18 cellular contexts compared by ENCODE assay signal in the genomic region with DNA sequence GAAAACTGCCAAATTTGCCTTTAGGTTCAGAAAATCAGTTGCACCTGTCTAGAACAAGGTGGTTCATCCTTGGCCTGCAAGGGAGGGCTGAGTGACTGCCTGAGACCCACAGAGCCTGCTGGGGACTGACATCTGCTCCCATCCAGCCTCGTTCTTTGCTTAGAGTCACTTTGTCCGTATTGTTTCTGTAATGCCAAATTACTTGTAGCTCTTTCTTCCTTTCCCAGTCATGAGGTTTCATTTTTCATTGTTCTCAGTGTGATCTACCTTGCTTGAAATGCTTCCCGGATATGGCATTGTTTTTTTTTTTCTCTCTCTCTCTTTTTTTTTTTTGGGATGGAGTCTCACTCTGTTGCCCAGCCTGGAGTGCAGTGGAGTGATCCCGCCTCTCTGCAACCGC. TPM values are rescaled to one million over a fixed set of nuclear protein-coding genes. Genes with fewer than 3 reads are reported as not detected.
DNase-seq lines count a peak whose midpoint lies in the region; ATAC-seq, FAIRE-seq and TF ChIP-seq lines count a peak whose summit lies in the region.
"Had no signal": no experiment of that assay in that cellular context is flagged by ENCODE, and none has a peak within 500 bp of the region (broad histone marks: within the 10 kb centered on the region; RNA-seq: fewer than 3 reads in every experiment).

No MANE protein-coding gene starts in this region.

- no peak overlapping the region for H3K9ac ChIP-seq in keratinocyte (ENCODE audit: control insufficient read depth, extremely low read depth, insufficient read depth, low read length)

- peak; percentile 36 for FAIRE-seq in keratinocyte (lab: Jason Lieb, UNC)
- FAIRE-seq: colon had no signal

- no peaks in the 10 kb centered on the region for H3K27me3 ChIP-seq in heart right ventricle
- H3K27me3 ChIP-seq in keratinocyte (ENCODE audit: control insufficient read depth, extremely low read depth, insufficient read depth, low read length): no peaks in the 10 kb centered on the region
- no peaks in the 10 kb centered on the region for H3K27me3 ChIP-seq in psoas muscle (ENCODE audit: insufficient read depth in 3 of 3, low read length in 2 of 3)
- no peaks in the 10 kb centered on the region for H3K27me3 ChIP-seq in aorta (ENCODE audit: control insufficient read depth in 1 of 2, insufficient read depth in 2 of 2, low read length in 1 of 2)

- no peaks in the 10 kb centered on the region for H3K36me3 ChIP-seq in heart right ventricle
- H3K36me3 ChIP-seq in keratinocyte (ENCODE audit: control insufficient read depth in 2 of 2, extremely low read depth in 1 of 2, insufficient read depth in 2 of 2, low read length in 2 of 2): peaks cover 0 to 2% of the 10 kb centered on the region in 2 experiments
- no peaks in the 10 kb centered on the region for H3K36me3 ChIP-seq in psoas muscle (ENCODE audit: insufficient read depth in 1 of 2, low read depth in 1 of 2)
- no peaks in the 10 kb centered on the region for H3K36me3 ChIP-seq in aorta (ENCODE audit: control insufficient read depth in 1 of 2, insufficient read depth in 2 of 2, low read length in 1 of 2)

- TF ChIP-seq CTCF in heart right ventricle (IDR thresholded peaks at IDR 0.05): no peak
- no peak for TF ChIP-seq CTCF in keratinocyte (optimal IDR thresholded peaks at IDR 0.05 in 1 of 3, IDR thresholded peaks at IDR 0.05 in 1 of 3, conservative IDR thresholded peaks at IDR 0.05 in 1 of 3; ENCODE audit: extremely low read depth in 1 of 3, insufficient read depth in 2 of 3, low read length in 3 of 3)
- TF ChIP-seq CTCF in psoas muscle (IDR thresholded peaks at IDR 0.05): no peak

- peak overlapping the region in 1 of 10 donors; percentile 33 for H3K4me3 ChIP-seq in heart right ventricle
- H3K4me3 ChIP-seq in keratinocyte (ENCODE audit: control insufficient read depth in 2 of 3, extremely low read depth in 1 of 3, insufficient read depth in 2 of 3, low read depth in 1 of 3, low read length in 3 of 3): no peak overlapping the region
- no peak overlapping the region for H3K4me3 ChIP-seq in psoas muscle
- no peak overlapping the region for H3K4me3 ChIP-seq in aorta (ENCODE audit: low read length in 2 of 2)

- no peaks in the 10 kb centered on the region for H3K9me1 ChIP-seq in keratinocyte (ENCODE audit: control insufficient read depth, extremely low read depth, insufficient read depth, low read length)

- H3K4me1 ChIP-seq in heart right ventricle (peaks cover 18 to 77% (median 70%) of the 10 kb centered on the region in 9 donors), keratinocyte (ENCODE audit: control insufficient read depth, extremely low read depth, insufficient read depth, low read length) (peaks cover 31% of the 10 kb centered on the region), psoas muscle (peaks cover 7% of the 10 kb centered on the region), aorta (ENCODE audit: control insufficient read depth in 1 of 2, insufficient read depth in 2 of 2, low read length in 2 of 2) (peaks cover 0 to 5% of the 10 kb centered on the region in 2 donors)

- H3K9me3 ChIP-seq in heart right ventricle (peaks cover 0 to 9% (median 0%) of the 10 kb centered on the region in 11 donors), keratinocyte (ENCODE audit: control insufficient read depth, low read depth, low read length) (no peaks in the 10 kb centered on the region), psoas muscle (no peaks in the 10 kb centered on the region), aorta (ENCODE audit: control insufficient read depth, low read length) (no peaks in the 10 kb centered on the region)

- no peak overlapping the region for H2AFZ ChIP-seq in keratinocyte (ENCODE audit: control insufficient read depth, low read length)

- H3K27ac ChIP-seq in heart right ventricle (peak overlapping the region in 9 of 10 donors; percentile 62 to 90 (median 78)), keratinocyte (ENCODE audit: control insufficient read depth, insufficient read depth, low read length) (no peak overlapping the region), psoas muscle (peak overlapping the region; percentile 56), aorta (ENCODE audit: low read depth in 1 of 2, low read length in 2 of 2) (peak overlapping the region; percentile 76 to 96)

- H4K20me1 ChIP-seq in keratinocyte (ENCODE audit: control insufficient read depth, extremely low read depth, insufficient read depth, low read length): no peaks in the 10 kb centered on the region

- no peak overlapping the region for H3K4me2 ChIP-seq in keratinocyte (ENCODE audit: control insufficient read depth, extremely low read depth, insufficient read depth, low read depth, low read length)

- intact Hi-C loops in heart right ventricle (cut with DNase I): no loop called here
- intact Hi-C loops in Right ventricle myocardium superior (cut with DNase I): no loop called here
- intact Hi-C loops in psoas muscle (cut with DNase I): no loop called here
- intact Hi-C loops in aorta (cut with DNase I): no loop called here

- ATAC-seq in heart right ventricle (peak in 1 of 8 donors; percentile 0), Right ventricle myocardium superior (ENCODE audit: poor library complexity) (no peak), psoas muscle (no peak), aorta (ENCODE audit: low FRiP score) (no peak), HG03175 (IDR thresholded peaks at IDR 0.05; ENCODE audit: unreplicated experiment) (no peak), HG03196 (IDR thresholded peaks at IDR 0.05; ENCODE audit: unreplicated experiment) (no peak)
- ATAC-seq: activated CD8-positive, alpha-beta T cell treated with anti-CD3 and anti-CD28 coated beads, Interleukin-2, amount 10 ng/mL, durations not matched to agents 7 days and 5 days; activated T-cell treated with anti-CD3 and anti-CD28 coated beads, Interleukin-2, amount 50 U/mL, for 4 hours had no signal

- dilution Hi-C loops in keratinocyte (cut with MboI; ENCODE audit: extremely low pct_ligation_motif_present, low sequenced_read_pairs): no loop called here

- peaks cover 8% of the 10 kb centered on the region for H3K79me2 ChIP-seq in keratinocyte (ENCODE audit: control insufficient read depth, insufficient read depth, low read length)

- no peak for DNase-seq in heart right ventricle
- DNase-seq in Right ventricle myocardium superior: no peak
- DNase-seq in keratinocyte (ENCODE audit: low read depth, low spot score): no peak
- peak in 1 of 2 donors; percentile 22 for DNase-seq in psoas muscle
- no peak for DNase-seq in aorta
- no peak for DNase-seq in SIG-M5 (lab: John Stamatoyannopoulos, UW)
- DNase-seq: activated CD4-positive, CD25-positive, alpha-beta regulatory T cell; activated CD8-positive, alpha-beta T cell treated with anti-CD3 and anti-CD28 coated beads, Interleukin-2, amount 10 ng/mL, durations not matched to agents 7 days and 5 days; activated naive CD4-positive, alpha-beta T cell treated with anti-CD3 and anti-CD28 coated beads, Interleukin-2, amount 10 ng/mL, durations not matched to agents 7 days and 5 days; activated T-cell treated with anti-CD3 and anti-CD28 coated beads, Interleukin-2, amount 50 U/mL, for 4 hours; CD4-positive, alpha-beta memory T cell; NCI-H1417; NCI-H748 treated with DMSO at 0.1 percent for 48 hours; OCI-M1; stimulated activated naive CD4-positive, alpha-beta T cell treated with Interleukin-2 at 50 U/mL for 16 hours had no signal

- 63 to 64% methylated on average over 5 of the region's 5 CpGs for WGBS in heart right ventricle, 2 donors
- WGBS in psoas muscle, 3 donors: 73 to 81% (median 75%) methylated on average over 5 of the region's 5 CpGs
- 70 to 78% methylated on average over 5 of the region's 5 CpGs for WGBS in aorta, 2 donors

RNA-seq across cellular contexts. Expression of gene TSPAN9, which starts 21.3 kb away (rescaled TPM):
- 100 to 1,000 TPM; 105 to 401 (median 299) TPM for total RNA-seq in heart right ventricle
- polyA plus RNA-seq in heart right ventricle: 10 to 100 TPM; 63.0 to 83.9 TPM
- total RNA-seq in Right ventricle myocardium superior: 156 TPM
- 27.5 to 39.5 TPM (median 36.2 TPM) in 3 replicates for polyA plus RNA-seq in keratinocyte
- 8.1 TPM for polyA plus RNA-seq in keratinocyte (2011; ENCODE audit: low read depth)
- 16.4 and 18.7 TPM in 2 replicates for polyA plus RNA-seq in keratinocyte (2011; cell fraction: cytosol; rRNA removed)
- polyA plus RNA-seq in keratinocyte (2011; cell fraction: nucleus; rRNA removed): 54.8 and 72.2 TPM in 2 replicates
- polyA plus RNA-seq in keratinocyte (2012; ENCODE audit: low replicate concordance): 9.1 and 32.9 TPM in 2 replicates
- 29.9 to 42.2 TPM (median 33.7 TPM) in 3 replicates for polyA minus RNA-seq in keratinocyte
- polyA minus RNA-seq in keratinocyte (2011; cell fraction: cytosol; rRNA and poly(A)+ RNA removed): 11.1 TPM
- 25.3 and 39.2 TPM in 2 replicates for polyA minus RNA-seq in keratinocyte (2011; cell fraction: nucleus; rRNA and poly(A)+ RNA removed)
- 10 to 100 TPM in 3 of 4 donors, 1 to 10 TPM in 1; 8.0 to 28.0 (median 13.4) TPM for total RNA-seq in psoas muscle
- 10 to 100 TPM in 1 of 3 donors, 1 to 10 TPM in 2; 6.4 to 11.6 (median 9.8) TPM for polyA plus RNA-seq in psoas muscle
- total RNA-seq in aorta: 10 to 100 TPM; 43.5 to 50.6 TPM
- 10 to 100 TPM in 1 of 2 donors, 1 to 10 TPM in 1; 7.1 to 27.4 TPM for polyA plus RNA-seq in aorta
- total RNA-seq: activated CD8-positive, alpha-beta T cell treated with anti-CD3 and anti-CD28 coated beads, Interleukin-2, amount 10 ng/mL, durations not matched to agents 7 days and 5 days had no signal
- polyA plus RNA-seq: CD4-positive, alpha-beta memory T cell had no signal
